ENCODE assay signal across 13 cellular contexts in genomic region chr10:84743483-84743882, GRCh38.
DNase-seq lines count a peak whose midpoint lies in the region; ATAC-seq and TF ChIP-seq lines count a peak whose summit lies in the region.
"Had no signal": no experiment of that assay in that cellular context is flagged by ENCODE, and none has a peak within 500 bp of the region (broad histone marks: within the 10 kb centered on the region; RNA-seq: fewer than 3 reads in every experiment).

No MANE protein-coding gene starts in this region.

- no TSS peak for BruUV-seq in PC-3 (replicated peaks; lab: Mats Ljungman, UMichigan)

- no peaks in the 10 kb centered on the region for H3F3A ChIP-seq in PC-3 (ENCODE audit: low read length, unreplicated experiment)

- H3K36me3 ChIP-seq in heart right ventricle (no peaks in the 10 kb centered on the region), PC-3 (ENCODE audit: low read depth, low read length) (no peaks in the 10 kb centered on the region)
- H3K36me3 ChIP-seq: Peyer's patch, uterus had no signal

- CTCF ChIA-PET in PC-3 (lab: Charles Lee): no interaction called here

- intact Hi-C loops in heart right ventricle (cut with DNase I): loop anchor here in 4 of 10 donors (2.0 to 10.0 kb wide), 4 partner anchors 129 to 369 kb away; no protein-coding TSS in a partner anchor
- intact Hi-C loops in left ventricle myocardium superior (cut with micrococcal nuclease): no loop called here
- intact Hi-C loops in PC-3 (cut with micrococcal nuclease): loop anchor here (1.0 to 10.0 kb wide), 2 partner anchors 130 to 199 kb away; no protein-coding TSS in a partner anchor
- intact Hi-C loops in natural killer cell (cut with micrococcal nuclease): no loop called here

- H3K9me3 Mint-ChIP-seq in glutamatergic neuron (ENCODE audit: unreplicated experiment) (no peaks in the 10 kb centered on the region), natural killer cell (peaks cover 0 to 2% of the 10 kb centered on the region in 2 donors)

- TF ChIP-seq CTCF in heart right ventricle (IDR thresholded peaks at IDR 0.05) (peak in 7 of 9 donors; percentile 28 to 41 (median 36)), PC-3 (conservative IDR thresholded peaks at IDR 0.05; ENCODE audit: low read depth, low read length) (peak; percentile 67), glutamatergic neuron (IDR thresholded peaks at IDR 0.05; ENCODE audit: partially characterized antibody, unreplicated experiment) (peak; percentile 66), natural killer cell (IDR thresholded peaks at IDR 0.05) (no peak)

- H4K20me1 ChIP-seq in PC-3 (ENCODE audit: low read length): no peaks in the 10 kb centered on the region

- H3K27ac Mint-ChIP-seq in glutamatergic neuron (ENCODE audit: unreplicated experiment) (no peak overlapping the region), natural killer cell (no peak overlapping the region)

- H2AFZ ChIP-seq in PC-3 (ENCODE audit: low read length): no peak overlapping the region

- no peak overlapping the region for H3K9ac ChIP-seq in PC-3 (ENCODE audit: low read length)

- no peaks in the 10 kb centered on the region for H3K9me2 ChIP-seq in PC-3 (replicated peaks; ENCODE audit: low read length)

- H3K4me3 ChIP-seq in heart right ventricle (no peak overlapping the region), PC-3 (ENCODE audit: low read length) (no peak overlapping the region)
- H3K4me3 ChIP-seq: Peyer's patch, uterus had no signal

- H3K4me1 ChIP-seq in heart right ventricle: no peaks in the 10 kb centered on the region
- H3K4me1 ChIP-seq in PC-3 (ENCODE audit: insufficient read depth, low read length): no peaks in the 10 kb centered on the region
- H3K4me1 ChIP-seq: Peyer's patch, uterus had no signal

- no peaks in the 10 kb centered on the region for H3K79me2 ChIP-seq in PC-3 (ENCODE audit: low read length)

- POLR2A ChIA-PET in PC-3 (lab: Charles Lee; ENCODE audit: unreplicated experiment): no interaction called here

- no peaks in the 10 kb centered on the region for H3K4me1 Mint-ChIP-seq in glutamatergic neuron (ENCODE audit: low read depth, unreplicated experiment)
- no peaks in the 10 kb centered on the region for H3K4me1 Mint-ChIP-seq in natural killer cell

- no peak overlapping the region for H3K4me3 Mint-ChIP-seq in glutamatergic neuron (ENCODE audit: unreplicated experiment)
- H3K4me3 Mint-ChIP-seq in natural killer cell: no peak overlapping the region

- ATAC-seq in heart right ventricle (no peak), left ventricle myocardium superior (no peak), PC-3 (no peak), HG03520 (IDR thresholded peaks at IDR 0.05; ENCODE audit: unreplicated experiment) (no peak), natural killer cell (no peak)

- H3K27me3 Mint-ChIP-seq in glutamatergic neuron (ENCODE audit: unreplicated experiment) (no peaks in the 10 kb centered on the region), natural killer cell (ENCODE audit: low read depth in 2 of 2) (no peaks in the 10 kb centered on the region)

- DNase-seq in heart right ventricle (no peak), left ventricle myocardium superior (no peak), PC-3 (peak; percentile 37), glutamatergic neuron (no peak), superior temporal gyrus (ENCODE audit: extremely low spot score) (no peak), EL (no peak), natural killer cell (no peak)
- DNase-seq: activated CD4-positive, alpha-beta T cell treated with anti-CD3 and anti-CD28 coated beads for 1 hour; effector CD8-positive, alpha-beta T cell; NCI-H1048; Peyer's patch; uterus had no signal

- H3K27me3 ChIP-seq in heart right ventricle: no peaks in the 10 kb centered on the region
- H3K27me3 ChIP-seq in PC-3 (ENCODE audit: low read length): no peaks in the 10 kb centered on the region
- H3K27me3 ChIP-seq: Peyer's patch, uterus had no signal

- no peak overlapping the region for H3K4me2 ChIP-seq in PC-3 (ENCODE audit: low read length)

- H3K27ac ChIP-seq in heart right ventricle (no peak overlapping the region), PC-3 (ENCODE audit: low read length) (no peak overlapping the region)
- H3K27ac ChIP-seq: Peyer's patch, uterus had no signal

- H3K36me3 Mint-ChIP-seq in glutamatergic neuron (ENCODE audit: unreplicated experiment) (no peaks in the 10 kb centered on the region), natural killer cell (no peaks in the 10 kb centered on the region)

- H3K9me3 ChIP-seq in heart right ventricle: no peaks in the 10 kb centered on the region
- no peaks in the 10 kb centered on the region for H3K9me3 ChIP-seq in PC-3 (ENCODE audit: low read length)
- H3K9me3 ChIP-seq: Peyer's patch, uterus had no signal
